ENCODE assay signal across 4 cellular contexts in the genomic region with DNA sequence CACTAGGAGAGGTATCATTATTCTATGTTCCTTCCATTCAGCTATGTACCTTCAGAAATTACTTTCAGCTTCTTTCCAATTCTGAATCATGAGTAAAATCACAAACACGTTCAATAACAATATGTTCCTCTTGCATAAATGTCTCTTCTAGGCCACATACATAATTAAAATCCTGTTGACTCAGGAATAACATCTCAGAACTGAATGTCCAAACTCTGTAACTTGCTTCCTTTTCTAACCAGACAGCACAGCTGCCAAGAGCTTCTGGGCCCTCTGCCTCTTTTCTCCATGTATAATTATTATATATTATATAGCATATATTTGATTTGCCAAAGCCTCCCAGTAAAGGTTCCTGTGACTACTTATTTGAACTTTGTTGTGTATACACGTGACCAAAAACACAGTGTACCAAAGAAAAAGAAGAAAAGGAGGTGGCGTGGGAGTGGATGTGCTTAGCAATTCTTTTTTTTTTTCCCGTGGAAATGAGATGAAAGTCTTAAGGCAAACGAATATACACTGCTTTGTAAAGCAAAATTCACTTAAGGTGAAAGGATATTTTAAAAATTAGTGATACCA. TPM values are rescaled to one million over a fixed set of nuclear protein-coding genes. Genes with fewer than 3 reads are reported as not detected.
"Had no signal": no experiment of that assay in that cellular context is flagged by ENCODE, and none has a peak within 500 bp of the region (broad histone marks: within the 10 kb centered on the region; RNA-seq: fewer than 3 reads in every experiment).

No MANE protein-coding gene starts in this region.

RNA-seq across cellular contexts. Expression of a gene that starts 45.9 kb away (rescaled TPM):
- total RNA-seq: activated B cell treated with CpG ODN at 0.5 μM for 24 hours; activated CD4-positive, alpha-beta memory T cell treated with anti-CD3 and anti-CD28 coated beads for 36 hours; activated naive CD4-positive, alpha-beta T cell treated with anti-CD3 and anti-CD28 coated beads for 36 hours; activated naive CD4-positive, alpha-beta T cell treated with anti-CD3 and anti-CD28 coated beads, Interleukin-2, amount 50 U/mL, for 72 hours had no signal
